Comparison of ENCODE assay signal across 9 cellular contexts in the genomic region with DNA sequence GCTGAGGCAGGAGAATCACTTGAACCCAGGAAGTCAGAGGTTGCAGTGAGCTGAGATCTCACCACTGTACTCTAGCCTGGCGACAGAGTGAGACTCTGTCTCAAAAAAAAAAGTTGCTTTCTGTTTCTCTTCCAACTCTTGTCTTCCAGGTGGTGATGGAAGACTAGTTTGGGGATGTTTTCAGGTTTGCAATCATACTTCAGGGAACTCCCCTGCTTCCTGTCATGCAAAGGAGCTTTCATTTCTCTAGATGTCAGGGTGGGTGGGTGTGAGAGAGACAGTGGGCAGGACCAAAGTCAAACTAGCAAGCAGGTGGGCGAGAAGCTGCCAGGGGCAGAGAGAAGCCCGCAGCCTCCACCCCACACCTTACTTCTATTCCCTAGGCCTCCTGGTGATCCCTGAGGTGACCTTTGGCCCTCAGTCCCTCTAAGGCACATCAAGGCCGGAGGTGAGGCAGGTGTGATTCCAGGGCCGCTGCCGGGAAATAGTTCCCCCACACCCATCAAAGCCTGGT. TPM values are rescaled to one million over a fixed set of nuclear protein-coding genes. Genes with fewer than 3 reads are reported as not detected.
DNase-seq lines count a peak whose midpoint lies in the region; ATAC-seq and TF ChIP-seq lines count a peak whose summit lies in the region.
"Had no signal": no experiment of that assay in that cellular context is flagged by ENCODE, and none has a peak within 500 bp of the region (broad histone marks: within the 10 kb centered on the region; RNA-seq: fewer than 3 reads in every experiment).

No MANE protein-coding gene starts in this region.

- TF ChIP-seq CTCF in suprapubic skin (IDR thresholded peaks at IDR 0.05) = no peak
- TF ChIP-seq CTCF in foreskin keratinocyte (conservative IDR thresholded peaks at IDR 0.05) = no peak

- no peak for TF ChIP-seq EP300 in suprapubic skin (IDR thresholded peaks at IDR 0.05)

- TF ChIP-seq POLR2A in suprapubic skin (IDR thresholded peaks at IDR 0.05) = no peak

- H3K4me1 ChIP-seq in suprapubic skin (no peaks in the 10 kb centered on the region), foreskin keratinocyte (peaks cover 3% of the 10 kb centered on the region)

- ATAC-seq in activated CD4-positive, CD25-positive, alpha-beta regulatory T cell treated with anti-CD3 and anti-CD28 coated beads, Interleukin-2, amount 50 U/mL, for 24 hours = peak; percentile 94 to 97
- peak; percentile 62 for ATAC-seq in HG03097 (IDR thresholded peaks at IDR 0.05; ENCODE audit: low FRiP score, unreplicated experiment)
- no peak for ATAC-seq in foreskin keratinocyte

- H3K36me3 ChIP-seq in suprapubic skin = no peaks in the 10 kb centered on the region

- no peak for DNase-seq in activated CD4-positive, CD25-positive, alpha-beta regulatory T cell treated with anti-CD3 and anti-CD28 coated beads, Interleukin-2, amount 50 U/mL, for 72 hours
- peak; percentile 24 for DNase-seq in activated T-helper 9 cell treated with anti-CD3 and anti-CD28 coated beads, Interleukin-2, amount 50 U/mL, for 16 hours (ENCODE audit: low read depth)
- DNase-seq in suprapubic skin (ENCODE audit: low spot score in 2 of 2) (peak; percentile 36 to 40), NCI-H2171 (lab: John Stamatoyannopoulos, UW) (no peak), DMS153 treated with DMSO at 0.1 percent for 48 hours (lab: John Stamatoyannopoulos, UW; ENCODE audit: unreplicated experiment) (no peak), foreskin keratinocyte (no peak)

- WGBS in suprapubic skin = 67% methylated on average over 1 of the region's 6 CpGs

- H3K27me3 ChIP-seq in suprapubic skin (peaks cover 39% of the 10 kb centered on the region), foreskin keratinocyte (no peaks in the 10 kb centered on the region)

- H3K9me3 ChIP-seq in suprapubic skin = no peaks in the 10 kb centered on the region

- no peak overlapping the region for H3K27ac ChIP-seq in suprapubic skin
- H3K27ac ChIP-seq in foreskin keratinocyte = no peak overlapping the region
- H3K27ac ChIP-seq: 22Rv1 had no signal

- H3K4me3 ChIP-seq in suprapubic skin = no peak overlapping the region

RNA-seq across cellular contexts. Expression of a gene that starts 25.7 kb away (rescaled TPM):
- total RNA-seq in suprapubic skin (10 to 100 TPM in 1 of 4 donors, 1 to 10 TPM in 3; 2.5 to 11.0 (median 6.0) TPM), foreskin keratinocyte (11.9 and 13.3 TPM in 2 replicates)
- polyA plus RNA-seq in foreskin keratinocyte = 11.3 and 11.6 TPM in 2 replicates

Comparison
In these comparisons a context has a peak if more than half of its experiments do, and no peak if none do; other contexts are left out.
1. DNase-seq: peak in activated T-helper 9 cell treated with anti-CD3 and anti-CD28 coated beads, Interleukin-2, amount 50 U/mL, for 16 hours (single experiment) and suprapubic skin (2 of 2); none in activated CD4-positive, CD25-positive, alpha-beta regulatory T cell treated with anti-CD3 and anti-CD28 coated beads, Interleukin-2, amount 50 U/mL, for 72 hours (single experiment), NCI-H2171 (single experiment), DMS153 treated with DMSO at 0.1 percent for 48 hours (single experiment) and foreskin keratinocyte (0 of 2).